ENCODE assay signal across 1 cellular context in genomic region chr1:56024155-56024554, GRCh38.
TF ChIP-seq lines count a peak whose summit lies in the region.

No MANE protein-coding gene starts in this region.

TF ChIP-seq in HepG2, 621 proteins besides CTCF, POLR2A, EP300 and RAD21 (continued from another document):
- no peak for TF ChIP-seq RNF219 (CRISPR knock-in tag; IDR thresholded peaks at IDR 0.05)
- TF ChIP-seq ATF7 (IDR thresholded peaks at IDR 0.05): peak; percentile 66
- no peak for TF ChIP-seq ATF7 (CRISPR knock-in tag; IDR thresholded peaks at IDR 0.05)
- no peak for TF ChIP-seq IRF1 (CRISPR knock-in tag; IDR thresholded peaks at IDR 0.05; ENCODE audit: low read depth)
- TF ChIP-seq ZFX (CRISPR knock-in tag; IDR thresholded peaks at IDR 0.05; ENCODE audit: low read depth): no peak
- TF ChIP-seq ZSCAN5A (CRISPR knock-in tag; IDR thresholded peaks at IDR 0.05; ENCODE audit: borderline replicate concordance): no peak
